In the genomic region with DNA sequence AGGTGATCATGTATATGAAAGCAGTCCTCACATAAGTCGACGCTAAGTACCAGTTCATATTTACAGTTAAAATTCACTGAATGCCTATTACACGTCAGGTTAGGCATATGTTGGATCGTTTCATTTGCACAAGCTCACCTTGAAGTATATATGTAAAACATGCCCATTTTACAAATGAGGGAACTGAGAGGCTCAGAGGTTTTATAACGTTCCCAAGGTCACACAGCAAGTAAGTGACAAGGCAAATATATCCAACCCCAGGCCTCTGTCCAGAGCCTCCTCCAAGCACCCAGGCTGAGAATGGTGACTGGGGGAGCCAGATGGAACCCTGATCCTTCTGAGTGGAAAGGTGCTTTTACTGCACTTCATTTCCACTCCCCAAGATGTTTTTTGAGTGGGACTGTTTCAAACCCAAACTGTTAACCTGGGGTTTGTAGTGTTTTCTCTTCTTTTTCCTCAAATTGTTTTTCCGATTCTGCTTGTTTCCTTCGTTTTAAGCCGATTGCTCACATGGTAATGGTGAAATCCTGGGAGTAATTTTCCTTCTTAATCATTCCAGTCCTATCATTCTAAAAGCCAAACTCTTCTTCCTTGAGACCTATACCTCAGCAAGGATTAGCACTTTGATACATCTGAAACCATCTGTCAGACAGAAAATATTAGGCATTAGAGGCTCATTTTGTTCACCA, we compare ENCODE assay signal across 8 cellular contexts. TPM values are rescaled to one million over a fixed set of nuclear protein-coding genes. Genes with fewer than 3 reads are reported as not detected.
DNase-seq lines count a peak whose midpoint lies in the region; ATAC-seq and TF ChIP-seq lines count a peak whose summit lies in the region.

No MANE protein-coding gene starts in this region.

- no peak for TF ChIP-seq EP300 in neural cell (conservative IDR thresholded peaks at IDR 0.05; ENCODE audit: poor library complexity, severe bottlenecking)

- H3K9me2 ChIP-seq in Loucy (replicated peaks; ENCODE audit: low read depth, low read length) = no peaks in the 10 kb centered on the region
- H3K9me2 ChIP-seq in neural cell (ENCODE audit: insufficient read depth, low read length) = no peaks in the 10 kb centered on the region

- ATAC-seq in GM18520 (IDR thresholded peaks at IDR 0.05; ENCODE audit: unreplicated experiment) (peak; percentile 15), GM21367 (IDR thresholded peaks at IDR 0.05; ENCODE audit: unreplicated experiment) (no peak), GM19328 (IDR thresholded peaks at IDR 0.05; ENCODE audit: unreplicated experiment) (no peak)

- DNase-seq in colonic mucosa = no peak
- no peak for DNase-seq in foreskin melanocyte
- DNase-seq in middle frontal gyrus (ENCODE audit: extremely low spot score, low spot score) = no peak

- intact Hi-C loops in colonic mucosa (cut with DNase I) = loop anchor here (10.0 kb wide), 1 partner anchor 50 kb away; a partner anchor contains a TSS

- TF ChIP-seq RAD21 in neural cell (conservative IDR thresholded peaks at IDR 0.05) = no peak

- H3K4me2 ChIP-seq in Loucy (ENCODE audit: low read depth, low read length, poor library complexity, severe bottlenecking) (peak overlapping the region; percentile 92), neural cell (ENCODE audit: low read length) (no peak overlapping the region)

- H3K4me3 ChIP-seq in Loucy (ENCODE audit: low read length, poor library complexity, severe bottlenecking) (peak overlapping the region; percentile 94), colonic mucosa (peak overlapping the region; percentile 51), neural cell (ENCODE audit: low read length) (peak overlapping the region; percentile 72)

- peak overlapping the region; percentile 96 for H2AFZ ChIP-seq in Loucy (ENCODE audit: low read length)
- peak overlapping the region; percentile 46 for H2AFZ ChIP-seq in neural cell (ENCODE audit: low read depth, low read length)

- peak overlapping the region; percentile 81 for H3K9ac ChIP-seq in Loucy (ENCODE audit: low read depth, low read length, poor library complexity, severe bottlenecking)
- peak overlapping the region; percentile 70 to 73 for H3K9ac ChIP-seq in colonic mucosa (ENCODE audit: low read depth in 2 of 2, low read length in 2 of 2)
- peak overlapping the region; percentile 79 for H3K9ac ChIP-seq in neural cell (ENCODE audit: low read length)

- TF ChIP-seq CTCF in Loucy (conservative IDR thresholded peaks at IDR 0.05; ENCODE audit: low read length) (no peak), colonic mucosa (IDR thresholded peaks at IDR 0.05) (no peak), neural cell (IDR thresholded peaks at IDR 0.05; ENCODE audit: poor library complexity, severe bottlenecking) (no peak)

- H3K9me3 ChIP-seq in Loucy (ENCODE audit: insufficient read depth, low read depth, low read length) = no peaks in the 10 kb centered on the region
- no peaks in the 10 kb centered on the region for H3K9me3 ChIP-seq in colonic mucosa
- no peaks in the 10 kb centered on the region for H3K9me3 ChIP-seq in neural cell (ENCODE audit: low read length)

- H4K20me1 ChIP-seq in Loucy (ENCODE audit: insufficient read depth, low read length, poor library complexity, severe bottlenecking) (no peaks in the 10 kb centered on the region), neural cell (ENCODE audit: insufficient read depth) (no peaks in the 10 kb centered on the region)

- H3K27ac ChIP-seq in colonic mucosa = peak overlapping the region; percentile 92
- H3K27ac ChIP-seq in neural cell (ENCODE audit: low read length) = peak overlapping the region; percentile 55

- H3K79me2 ChIP-seq in Loucy (ENCODE audit: insufficient read depth, low read length) (0 out of 2 replicates have a peak, but pooled peaks cover 5% of the 10 kb centered on the region), neural cell (replicated peaks; ENCODE audit: insufficient read depth, low read length) (no peaks in the 10 kb centered on the region)

- H3F3A ChIP-seq in Loucy (ENCODE audit: low read depth) = no peaks in the 10 kb centered on the region
- no peaks in the 10 kb centered on the region for H3F3A ChIP-seq in neural cell (ENCODE audit: insufficient read depth, low read length, poor library complexity, severe bottlenecking)

- H3K27me3 ChIP-seq in Loucy (ENCODE audit: insufficient read depth, low read length, poor library complexity, severe bottlenecking) = peaks cover 8% of the 10 kb centered on the region
- no peaks in the 10 kb centered on the region for H3K27me3 ChIP-seq in colonic mucosa
- H3K27me3 ChIP-seq in neural cell (ENCODE audit: insufficient read depth, low read depth, low read length) = no peaks in the 10 kb centered on the region

- H3K36me3 ChIP-seq in Loucy (ENCODE audit: insufficient read depth, low read length) = no peaks in the 10 kb centered on the region
- H3K36me3 ChIP-seq in colonic mucosa = no peaks in the 10 kb centered on the region
- H3K36me3 ChIP-seq in neural cell (ENCODE audit: insufficient read depth, low read length) = no peaks in the 10 kb centered on the region

- peaks cover 11% of the 10 kb centered on the region for H3K4me1 ChIP-seq in Loucy (ENCODE audit: insufficient read depth, low read length, poor library complexity, severe bottlenecking)
- H3K4me1 ChIP-seq in colonic mucosa = peaks cover under 1% of the 10 kb centered on the region

TF ChIP-seq in neural cell, 6 proteins besides CTCF, POLR2A, EP300 and RAD21:
- TF ChIP-seq EZH2 (IDR thresholded peaks at IDR 0.05; ENCODE audit: borderline replicate concordance, insufficient read depth, low read length, poor library complexity, severe bottlenecking) = no peak
- no peak for TF ChIP-seq SMC3 (conservative IDR thresholded peaks at IDR 0.05; ENCODE audit: poor library complexity)
- TF ChIP-seq POLR2AphosphoS5 (IDR thresholded peaks at IDR 0.05) = no peak
- TF ChIP-seq, protein P1, sequence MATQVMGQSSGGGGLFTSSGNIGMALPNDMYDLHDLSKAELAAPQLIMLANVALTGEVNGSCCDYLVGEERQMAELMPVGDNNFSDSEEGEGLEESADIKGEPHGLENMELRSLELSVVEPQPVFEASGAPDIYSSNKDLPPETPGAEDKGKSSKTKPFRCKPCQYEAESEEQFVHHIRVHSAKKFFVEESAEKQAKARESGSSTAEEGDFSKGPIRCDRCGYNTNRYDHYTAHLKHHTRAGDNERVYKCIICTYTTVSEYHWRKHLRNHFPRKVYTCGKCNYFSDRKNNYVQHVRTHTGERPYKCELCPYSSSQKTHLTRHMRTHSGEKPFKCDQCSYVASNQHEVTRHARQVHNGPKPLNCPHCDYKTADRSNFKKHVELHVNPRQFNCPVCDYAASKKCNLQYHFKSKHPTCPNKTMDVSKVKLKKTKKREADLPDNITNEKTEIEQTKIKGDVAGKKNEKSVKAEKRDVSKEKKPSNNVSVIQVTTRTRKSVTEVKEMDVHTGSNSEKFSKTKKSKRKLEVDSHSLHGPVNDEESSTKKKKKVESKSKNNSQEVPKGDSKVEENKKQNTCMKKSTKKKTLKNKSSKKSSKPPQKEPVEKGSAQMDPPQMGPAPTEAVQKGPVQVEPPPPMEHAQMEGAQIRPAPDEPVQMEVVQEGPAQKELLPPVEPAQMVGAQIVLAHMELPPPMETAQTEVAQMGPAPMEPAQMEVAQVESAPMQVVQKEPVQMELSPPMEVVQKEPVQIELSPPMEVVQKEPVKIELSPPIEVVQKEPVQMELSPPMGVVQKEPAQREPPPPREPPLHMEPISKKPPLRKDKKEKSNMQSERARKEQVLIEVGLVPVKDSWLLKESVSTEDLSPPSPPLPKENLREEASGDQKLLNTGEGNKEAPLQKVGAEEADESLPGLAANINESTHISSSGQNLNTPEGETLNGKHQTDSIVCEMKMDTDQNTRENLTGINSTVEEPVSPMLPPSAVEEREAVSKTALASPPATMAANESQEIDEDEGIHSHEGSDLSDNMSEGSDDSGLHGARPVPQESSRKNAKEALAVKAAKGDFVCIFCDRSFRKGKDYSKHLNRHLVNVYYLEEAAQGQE (IDR thresholded peaks at IDR 0.05; ENCODE audit: borderline replicate concordance) = no peak
- no peak for TF ChIP-seq MXI1 (conservative IDR thresholded peaks at IDR 0.05; ENCODE audit: poor library complexity, severe bottlenecking)
- TF ChIP-seq TAF1 (IDR thresholded peaks at IDR 0.05; ENCODE audit: low read depth) = no peak

RNA-seq across cellular contexts. Expression of a gene that starts 0.8 kb away (rescaled TPM):
- total RNA-seq in colonic mucosa = 10 to 100 TPM; 36.5 to 37.4 TPM
- 19.1 and 27.0 TPM in 2 replicates for polyA plus RNA-seq in neural cell
- 9.8 and 10.0 TPM in 2 replicates for polyA minus RNA-seq in neural cell

RNA-seq across cellular contexts. Expression of a gene that starts 52.0 kb away (rescaled TPM):
- total RNA-seq in colonic mucosa = 10 to 100 TPM; 88.4 to 96.2 TPM
- 2.0 and 2.7 TPM in 2 replicates for polyA plus RNA-seq in neural cell
- 2.0 and 4.1 TPM in 2 replicates for polyA minus RNA-seq in neural cell
